8 cellular contexts compared by ENCODE assay signal in the genomic region with DNA sequence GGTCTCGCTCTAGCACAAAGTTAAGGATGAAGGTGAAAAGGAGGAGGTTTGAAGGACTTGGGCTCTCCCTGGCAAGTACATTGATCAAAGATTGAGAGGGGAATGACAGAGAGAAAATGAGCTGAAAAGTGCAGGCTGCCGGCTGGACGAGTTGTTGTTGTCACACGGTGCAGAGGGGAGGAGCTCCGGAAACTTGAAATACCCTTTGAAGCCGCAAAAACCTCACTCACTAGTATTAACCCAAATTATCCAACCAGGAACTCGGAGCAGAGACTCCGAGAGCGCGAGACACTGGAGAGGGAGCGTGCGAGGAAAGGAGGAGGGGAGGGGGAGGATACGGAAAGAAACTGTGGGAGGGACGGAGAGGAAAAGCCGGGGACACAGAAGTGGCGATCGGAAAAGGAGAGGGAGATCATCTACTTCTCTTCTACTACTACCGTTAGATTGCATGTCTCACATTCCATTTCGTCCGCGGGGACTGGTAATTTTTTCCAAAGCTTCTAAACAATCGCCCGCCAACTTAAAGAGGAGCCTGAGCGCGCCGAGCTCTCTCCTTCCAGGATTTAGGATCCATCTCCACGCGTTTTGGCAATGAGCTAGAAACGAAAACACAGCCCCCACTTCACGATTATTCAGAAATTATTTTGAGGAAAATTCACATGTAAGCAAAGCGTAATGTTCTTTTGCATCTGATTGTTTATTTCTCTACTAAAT. TPM values are rescaled to one million over a fixed set of nuclear protein-coding genes. Genes with fewer than 3 reads are reported as not detected.
A peak's percentile ranks its signal among the peaks of the same experiment; 100 is the strongest.
DNase-seq lines count a peak whose midpoint lies in the region; ATAC-seq and TF ChIP-seq lines count a peak whose summit lies in the region.

Gene DACH1, minus strand, starts transcription at position 104 of the 714 bp plus-strand sequence.

- no peaks in the 10 kb centered on the region for H3K9me3 Mint-ChIP-seq in activated naive CD4-positive, alpha-beta T cell treated with anti-CD3 and anti-CD28 coated beads, Interleukin-2, amount 50 U/mL, for 72 hours

- H3K4me1 ChIP-seq in neutrophil (ENCODE audit: control insufficient read depth in 1 of 2, insufficient read depth in 1 of 2, low read depth in 1 of 2, low read length in 1 of 2), result peaks cover 27 to 29% of the 10 kb centered on the region in 2 experiments

- H3K36me3 ChIP-seq in neutrophil, result no peaks in the 10 kb centered on the region

- peaks cover 8% of the 10 kb centered on the region for H3K27me3 ChIP-seq in neutrophil

- peak; percentile 48 for ATAC-seq in HG02870 (IDR thresholded peaks at IDR 0.05; ENCODE audit: unreplicated experiment)
- peak; percentile 44 to 59 for ATAC-seq in activated naive CD4-positive, alpha-beta T cell treated with anti-CD3 and anti-CD28 coated beads, Interleukin-2, amount 50 U/mL, for 72 hours

- H3K9me3 ChIP-seq in neutrophil, result no peaks in the 10 kb centered on the region

- DNase-seq in DMS53 (lab: John Stamatoyannopoulos, UW) (peak; percentile 46), DMS53 treated with DMSO at 0.1 percent for 48 hours (lab: John Stamatoyannopoulos, UW; ENCODE audit: unreplicated experiment) (no peak), NCI-H2171 treated with DMSO at 0.1 percent for 48 hours (lab: John Stamatoyannopoulos, UW) (peak; percentile 99), glomerular visceral epithelial cell (ENCODE audit: extremely low spot score) (peak; percentile 73), HPDE6-E6E7 (ENCODE audit: extremely low spot score) (no peak)
- DNase-seq in activated naive CD4-positive, alpha-beta T cell treated with anti-CD3 and anti-CD28 coated beads, Interleukin-2, amount 50 U/mL, for 72 hours (ENCODE audit: low spot score in 2 of 2), result no peak

- H3K27ac ChIP-seq in neutrophil, result peak within 1 kb of the TSS; percentile 78

- H3K27ac Mint-ChIP-seq in activated naive CD4-positive, alpha-beta T cell treated with anti-CD3 and anti-CD28 coated beads, Interleukin-2, amount 50 U/mL, for 72 hours, result no peak within 1 kb of the TSS

- TF ChIP-seq CTCF in neutrophil (IDR thresholded peaks at IDR 0.05), result no peak

- peaks cover 11 to 15% of the 10 kb centered on the region in 2 donors for H3K36me3 Mint-ChIP-seq in activated naive CD4-positive, alpha-beta T cell treated with anti-CD3 and anti-CD28 coated beads, Interleukin-2, amount 50 U/mL, for 72 hours

- peak within 1 kb of the TSS; percentile 81 to 87 for H3K4me3 ChIP-seq in neutrophil (ENCODE audit: low read depth in 1 of 2, low read length in 1 of 2)

RNA-seq across cellular contexts. Expression of gene DACH1, which starts in this region (rescaled TPM):
- not detected for total RNA-seq in activated naive CD4-positive, alpha-beta T cell treated with anti-CD3 and anti-CD28 coated beads, Interleukin-2, amount 50 U/mL, for 72 hours

Comparison
In these comparisons a context has a peak if more than half of its experiments do, and no peak if none do; other contexts are left out.
1. DNase-seq: peak in DMS53 (single experiment), NCI-H2171 treated with DMSO at 0.1 percent for 48 hours (single experiment) and glomerular visceral epithelial cell (single experiment); none in DMS53 treated with DMSO at 0.1 percent for 48 hours (single experiment), activated naive CD4-positive, alpha-beta T cell treated with anti-CD3 and anti-CD28 coated beads, Interleukin-2, amount 50 U/mL, for 72 hours (0 of 2) and HPDE6-E6E7 (single experiment).
2. Peak in ATAC-seq in activated naive CD4-positive, alpha-beta T cell treated with anti-CD3 and anti-CD28 coated beads, Interleukin-2, amount 50 U/mL, for 72 hours; RNA of the gene not detected or under 1 TPM.